Comparison of ENCODE assay signal across 13 cellular contexts in genomic region chr1:204992499-204992898, GRCh38.
DNase-seq lines count a peak whose midpoint lies in the region; ATAC-seq and TF ChIP-seq lines count a peak whose summit lies in the region.
"Had no signal": no experiment of that assay in that cellular context is flagged by ENCODE, and none has a peak within 500 bp of the region (broad histone marks: within the 10 kb centered on the region; RNA-seq: fewer than 3 reads in every experiment).

No MANE protein-coding gene starts in this region.

- no peaks in the 10 kb centered on the region for H3K27me3 ChIP-seq in DOHH2 (ENCODE audit: control insufficient read depth, low read length)
- no peaks in the 10 kb centered on the region for H3K27me3 ChIP-seq in neutrophil
- H3K27me3 ChIP-seq: breast epithelium had no signal

- H3K9me3 ChIP-seq in DOHH2 (ENCODE audit: control insufficient read depth, insufficient read depth, low read length) (no peaks in the 10 kb centered on the region), neutrophil (no peaks in the 10 kb centered on the region)
- H3K9me3 ChIP-seq: breast epithelium, thoracic aorta had no signal

- H3K4me3 Mint-ChIP-seq in activated naive CD8-positive, alpha-beta T cell treated with anti-CD3 and anti-CD28 coated beads, Interleukin-2, amount 50 U/mL, for 24 hours, result no peak overlapping the region

- H3K4me1 ChIP-seq in DOHH2 (ENCODE audit: control insufficient read depth, low read length) (peaks cover 9% of the 10 kb centered on the region), neutrophil (ENCODE audit: control insufficient read depth in 1 of 2, insufficient read depth in 1 of 2, low read depth in 1 of 2, low read length in 1 of 2) (peaks cover 57 to 58% of the 10 kb centered on the region in 2 experiments)
- H3K4me1 ChIP-seq: breast epithelium had no signal

- no peaks in the 10 kb centered on the region for H3F3A ChIP-seq in DOHH2 (ENCODE audit: control insufficient read depth, insufficient read depth)

- H3K9me3 Mint-ChIP-seq in activated naive CD8-positive, alpha-beta T cell treated with anti-CD3 and anti-CD28 coated beads, Interleukin-2, amount 50 U/mL, for 24 hours, result no peaks in the 10 kb centered on the region

- no peaks in the 10 kb centered on the region for H3K9me2 ChIP-seq in DOHH2 (replicated peaks; ENCODE audit: control insufficient read depth, low read length)

- H3K36me3 ChIP-seq in DOHH2 (ENCODE audit: control insufficient read depth, low read length) (no peaks in the 10 kb centered on the region), neutrophil (no peaks in the 10 kb centered on the region)
- H3K36me3 ChIP-seq: breast epithelium, thoracic aorta had no signal

- H3K4me2 ChIP-seq in DOHH2 (ENCODE audit: low read length), result peak overlapping the region; percentile 27; the same call in 1 of the 2 replicates

- no peaks in the 10 kb centered on the region for H3K79me2 ChIP-seq in DOHH2 (ENCODE audit: control insufficient read depth, low read length)

- H3K36me3 Mint-ChIP-seq in activated naive CD8-positive, alpha-beta T cell treated with anti-CD3 and anti-CD28 coated beads, Interleukin-2, amount 50 U/mL, for 24 hours (ENCODE audit: low read depth), result no peaks in the 10 kb centered on the region

- DNase-seq in NOMO-1 (lab: John Stamatoyannopoulos, UW; ENCODE audit: unreplicated experiment in 2 of 2) (peak; percentile 36 to 68), GOT3 (lab: John Stamatoyannopoulos, UW) (no peak), NCI-H446 (lab: John Stamatoyannopoulos, UW) (no peak)
- peak; percentile 20 for DNase-seq in activated naive CD8-positive, alpha-beta T cell treated with anti-CD3 and anti-CD28 coated beads, Interleukin-2, amount 50 U/mL, for 24 hours
- DNase-seq: GM23248, NCI-H2029 treated with DMSO at 0.1 percent for 48 hours, OCI-M1 had no signal

- H3K27me3 Mint-ChIP-seq in activated naive CD8-positive, alpha-beta T cell treated with anti-CD3 and anti-CD28 coated beads, Interleukin-2, amount 50 U/mL, for 24 hours, result peaks cover 3% of the 10 kb centered on the region

- H3K27ac ChIP-seq in DOHH2 (ENCODE audit: low read depth, low read length) (no peak overlapping the region), neutrophil (peak overlapping the region; percentile 99)
- H3K27ac ChIP-seq: breast epithelium, GM23248, thoracic aorta had no signal

- TF ChIP-seq CTCF in DOHH2 (IDR thresholded peaks at IDR 0.05; ENCODE audit: low read depth, low read length, poor library complexity, severe bottlenecking), result no peak
- no peak for TF ChIP-seq CTCF in neutrophil (IDR thresholded peaks at IDR 0.05)

- peak overlapping the region; percentile 31 for H3K27ac Mint-ChIP-seq in activated naive CD8-positive, alpha-beta T cell treated with anti-CD3 and anti-CD28 coated beads, Interleukin-2, amount 50 U/mL, for 24 hours

- no peaks in the 10 kb centered on the region for H4K20me1 ChIP-seq in DOHH2 (ENCODE audit: control insufficient read depth, insufficient read depth, low read depth, low read length)

- no peak overlapping the region for H3K4me3 ChIP-seq in DOHH2 (ENCODE audit: low read length)
- peak overlapping the region; percentile 30 to 37 for H3K4me3 ChIP-seq in neutrophil (ENCODE audit: low read depth in 1 of 2, low read length in 1 of 2)
- H3K4me3 ChIP-seq: breast epithelium, GM23248, thoracic aorta had no signal

- no peak for ATAC-seq in activated naive CD8-positive, alpha-beta T cell treated with anti-CD3 and anti-CD28 coated beads, Interleukin-2, amount 50 U/mL, for 24 hours
- ATAC-seq in GM18861 (IDR thresholded peaks at IDR 0.05; ENCODE audit: unreplicated experiment), result no peak
- ATAC-seq in HG03139 (IDR thresholded peaks at IDR 0.05; ENCODE audit: unreplicated experiment), result no peak

- peaks cover 15% of the 10 kb centered on the region for H3K4me1 Mint-ChIP-seq in activated naive CD8-positive, alpha-beta T cell treated with anti-CD3 and anti-CD28 coated beads, Interleukin-2, amount 50 U/mL, for 24 hours

Comparison
In these comparisons a context has a peak if more than half of its experiments do, and no peak if none do; other contexts are left out.
1. DNase-seq: peak in NOMO-1 (2 of 2) and activated naive CD8-positive, alpha-beta T cell treated with anti-CD3 and anti-CD28 coated beads, Interleukin-2, amount 50 U/mL, for 24 hours (single experiment); none in GOT3 (single experiment) and NCI-H446 (0 of 2).